1 cellular context compared by ENCODE assay signal in the genomic region with DNA sequence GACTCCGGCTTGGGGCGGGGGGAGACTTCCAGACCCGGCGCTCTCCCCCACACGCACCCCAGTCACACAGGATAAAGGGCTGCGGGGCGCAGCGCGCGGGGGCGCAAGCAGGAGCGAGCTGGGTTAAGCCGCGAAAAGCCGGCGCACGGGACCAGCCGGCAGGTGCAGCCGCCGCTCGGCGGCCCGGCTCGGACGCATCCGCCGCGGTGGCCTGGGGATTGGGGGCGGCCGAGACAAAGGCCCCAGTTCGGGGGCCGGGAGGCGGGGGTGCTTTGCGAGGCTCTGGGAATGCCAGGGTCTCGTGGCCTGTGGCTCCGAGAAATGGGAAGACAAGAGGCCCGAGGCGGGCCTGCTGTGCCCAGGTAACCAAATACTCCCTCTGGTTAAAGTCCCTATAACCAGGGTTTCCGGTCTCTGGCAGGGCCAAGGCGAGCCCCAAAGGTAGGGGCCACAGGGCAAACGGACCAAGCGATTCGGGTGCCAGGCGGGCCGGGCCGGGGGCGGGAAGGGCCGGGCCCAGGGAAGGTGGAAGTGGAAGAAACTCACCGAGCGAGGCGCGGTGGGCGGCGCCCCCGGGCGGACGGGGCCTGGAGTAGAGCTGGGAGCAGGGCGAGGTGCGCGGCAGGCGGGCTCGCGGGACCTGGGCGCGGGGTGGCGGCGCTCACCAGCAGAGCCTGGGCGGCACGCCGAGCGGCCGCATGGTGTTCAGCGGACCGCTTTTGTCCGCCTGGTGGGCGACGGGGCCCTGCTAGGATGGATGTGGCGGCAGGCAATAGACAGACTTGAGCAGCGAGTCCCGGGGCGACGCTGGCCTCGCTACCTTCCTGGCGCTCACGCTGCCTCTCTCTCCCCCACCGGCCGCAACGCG.
TF ChIP-seq lines count a peak whose summit lies in the region.

TSS of gene GATA2 (minus strand) at position 849 of the 868 bp plus-strand sequence. CDS start 6,170 bp downstream, outside the sequence.

TF ChIP-seq in H1, 55 proteins besides CTCF, POLR2A, EP300 and RAD21 (continued from another document):
- TF ChIP-seq CHD7 (IDR thresholded peaks at IDR 0.05; ENCODE audit: insufficient replicate concordance, low read length) (no peak), JUND (IDR thresholded peaks at IDR 0.05; ENCODE audit: low read length) (no peak), GTF2F1 (IDR thresholded peaks at IDR 0.05; ENCODE audit: borderline replicate concordance, low read depth, low read length) (no peak), BRCA1 (IDR thresholded peaks at IDR 0.05; ENCODE audit: low read depth, low read length) (no peak), PHF8 (conservative IDR thresholded peaks at IDR 0.05; ENCODE audit: low read depth, low read length) (no peak), SRF (IDR thresholded peaks at IDR 0.05; ENCODE audit: low read depth, low read length) (no peak), POLR2AphosphoS5 (IDR thresholded peaks at IDR 0.05; ENCODE audit: low read depth, low read length) (no peak), TCF12 (IDR thresholded peaks at IDR 0.05; ENCODE audit: low read depth, low read length) (no peak), SIX5 (IDR thresholded peaks at IDR 0.05; ENCODE audit: low read depth, low read length) (no peak), BACH1 (IDR thresholded peaks at IDR 0.05; ENCODE audit: low read length) (no peak), MAX (IDR thresholded peaks at IDR 0.05) (no peak), CREB1 (IDR thresholded peaks at IDR 0.05) (no peak), TEAD4 (IDR thresholded peaks at IDR 0.05; ENCODE audit: low read depth, low read length) (no peak), JUN (IDR thresholded peaks at IDR 0.05; ENCODE audit: low read depth, low read length) (no peak), SP2 (IDR thresholded peaks at IDR 0.05; ENCODE audit: low read length) (no peak), EGR1 (IDR thresholded peaks at IDR 0.05; ENCODE audit: borderline replicate concordance, low read depth, low read length) (0 out of 2 replicates have a peak, but pooled peaks have one; percentile 2), BCL11A (IDR thresholded peaks at IDR 0.05; ENCODE audit: low read depth in 2 of 2, low read length in 2 of 2) (no peak), KDM1A (IDR thresholded peaks at IDR 0.05; ENCODE audit: borderline replicate concordance, low read length) (no peak), ATF2 (IDR thresholded peaks at IDR 0.05; ENCODE audit: low read length) (no peak), POU5F1 (IDR thresholded peaks at IDR 0.05; ENCODE audit: low read depth, low read length) (no peak), CHD1 (IDR thresholded peaks at IDR 0.05; ENCODE audit: low read depth, low read length) (no peak), SP4 (IDR thresholded peaks at IDR 0.05; ENCODE audit: low read length) (no peak), RFX5 (IDR thresholded peaks at IDR 0.05; ENCODE audit: borderline replicate concordance, low read depth, low read length) (no peak), CTBP2 (IDR thresholded peaks at IDR 0.05; ENCODE audit: borderline replicate concordance, insufficient read depth, insufficient read length, low read length) (peak; percentile 12), EZH2 (IDR thresholded peaks at IDR 0.05; ENCODE audit: low read depth, low read length, severe bottlenecking) (peak; percentile 90), CBX8 (IDR thresholded peaks at IDR 0.05; ENCODE audit: borderline replicate concordance, low read depth, low read length) (no peak), ASH2L (IDR thresholded peaks at IDR 0.05; ENCODE audit: low read length) (no peak), SP1 (IDR thresholded peaks at IDR 0.05; ENCODE audit: low read depth, low read length) (no peak), SIN3A (conservative IDR thresholded peaks at IDR 0.05 in 1 of 2, IDR thresholded peaks at IDR 0.05 in 1 of 2; ENCODE audit: low read depth in 1 of 2, low read length in 2 of 2) (no peak), SUZ12 (IDR thresholded peaks at IDR 0.05; ENCODE audit: low read length) (peak; percentile 89), GABPA (IDR thresholded peaks at IDR 0.05; ENCODE audit: borderline replicate concordance, insufficient read depth, low read length) (no peak), MAFK (IDR thresholded peaks at IDR 0.05; ENCODE audit: low read depth, low read length) (no peak), CHD2 (IDR thresholded peaks at IDR 0.05; ENCODE audit: low read length) (no peak)
- TF ChIP-seq, protein P1, sequence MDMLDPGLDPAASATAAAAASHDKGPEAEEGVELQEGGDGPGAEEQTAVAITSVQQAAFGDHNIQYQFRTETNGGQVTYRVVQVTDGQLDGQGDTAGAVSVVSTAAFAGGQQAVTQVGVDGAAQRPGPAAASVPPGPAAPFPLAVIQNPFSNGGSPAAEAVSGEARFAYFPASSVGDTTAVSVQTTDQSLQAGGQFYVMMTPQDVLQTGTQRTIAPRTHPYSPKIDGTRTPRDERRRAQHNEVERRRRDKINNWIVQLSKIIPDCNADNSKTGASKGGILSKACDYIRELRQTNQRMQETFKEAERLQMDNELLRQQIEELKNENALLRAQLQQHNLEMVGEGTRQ (IDR thresholded peaks at IDR 0.05; ENCODE audit: low read length) = no peak
